Comparison of ENCODE assay signal across 13 cellular contexts in genomic region chr7:157151626-157152339, GRCh38. TPM values are rescaled to one million over a fixed set of nuclear protein-coding genes. Genes with fewer than 3 reads are reported as not detected.
DNase-seq lines count a peak whose midpoint lies in the region; ATAC-seq, FAIRE-seq and TF ChIP-seq lines count a peak whose summit lies in the region.
"Had no signal": no experiment of that assay in that cellular context is flagged by ENCODE, and none has a peak within 500 bp of the region (broad histone marks: within the 10 kb centered on the region; RNA-seq: fewer than 3 reads in every experiment).

No MANE protein-coding gene starts in this region.

- H3K27me3 ChIP-seq in K562 (ENCODE audit: control insufficient read depth in 2 of 2, insufficient read depth in 2 of 2, low read length in 2 of 2) (no peaks in the 10 kb centered on the region), left ventricle myocardium inferior (ENCODE audit: low read depth) (no peaks in the 10 kb centered on the region)
- H3K27me3 ChIP-seq in naive thymus-derived CD4-positive, alpha-beta T cell (ENCODE audit: control insufficient read depth in 2 of 2, insufficient read depth in 2 of 2, low read length in 2 of 2) = no peaks in the 10 kb centered on the region

- H3K9ac ChIP-seq in K562 (ENCODE audit: insufficient read depth in 1 of 2, low read depth in 2 of 2, low read length in 2 of 2) = no peak overlapping the region; a peak in 1 of 4 replicates

- H3K4me2 ChIP-seq in K562 (ENCODE audit: insufficient read depth, low read length) = no peak overlapping the region

- peaks cover 53% of the 10 kb centered on the region for H4K20me1 ChIP-seq in K562 (replicated peaks; ENCODE audit: control insufficient read depth, insufficient read depth, low read length)

- in situ Hi-C loops in K562 (cut with MboI) = no loop called here

- no peaks in the 10 kb centered on the region for H3K9me3 ChIP-seq in K562 (replicated peaks; ENCODE audit: control insufficient read depth, insufficient read depth, low read depth, low read length)
- H3K9me3 ChIP-seq in naive thymus-derived CD4-positive, alpha-beta T cell (ENCODE audit: control insufficient read depth in 2 of 3, low read length in 3 of 3) = no peaks in the 10 kb centered on the region
- H3K9me3 ChIP-seq in left ventricle myocardium inferior (replicated peaks) = no peaks in the 10 kb centered on the region

- H3K9me3 Mint-ChIP-seq in CD14-positive monocyte (no peaks in the 10 kb centered on the region), HFFc6 (no peaks in the 10 kb centered on the region)
- no peaks in the 10 kb centered on the region for H3K9me3 Mint-ChIP-seq in naive thymus-derived CD4-positive, alpha-beta T cell

- H3K9me1 ChIP-seq in K562 (ENCODE audit: control insufficient read depth, insufficient read depth, low read length) = peaks cover 6% of the 10 kb centered on the region

- no peak for TF ChIP-seq RAD21 in K562 (CRISPR knock-in tag; conservative IDR thresholded peaks at IDR 0.05 in 1 of 2, IDR thresholded peaks at IDR 0.05 in 1 of 2)

- H3K27me3 Mint-ChIP-seq in CD14-positive monocyte (ENCODE audit: low read depth in 3 of 3) (no peaks in the 10 kb centered on the region), HFFc6 (ENCODE audit: insufficient read depth) (no peaks in the 10 kb centered on the region; the same call in 1 of the 2 replicates)
- H3K27me3 Mint-ChIP-seq in naive thymus-derived CD4-positive, alpha-beta T cell = no peaks in the 10 kb centered on the region

- H3K4me3 ChIP-seq in K562 (no peak overlapping the region), left ventricle myocardium inferior (no peak overlapping the region)
- no peak overlapping the region for H3K4me3 ChIP-seq in naive thymus-derived CD4-positive, alpha-beta T cell (ENCODE audit: low read length)

- CTCF ChIA-PET in K562 (lab: Yijun Ruan, JAX; ENCODE audit: low intra/inter-chr PET ratio) = no interaction called here
- CTCF ChIA-PET in naive thymus-derived CD4-positive, alpha-beta T cell (lab: Charles Lee) = no interaction called here

- POLR2A ChIA-PET in K562 (lab: Yijun Ruan, JAX) = interaction anchor here (0.5 to 4.4 kb wide), 8 partner anchors 9 to 188 kb away, joined by 3 to 25 read pairs (median 4); no protein-coding TSS in a partner anchor
- POLR2A ChIA-PET in naive thymus-derived CD4-positive, alpha-beta T cell (lab: Charles Lee) = no interaction called here

- no peak for TF ChIP-seq EP300 in K562 (IDR thresholded peaks at IDR 0.05; ENCODE audit: low read length)

- peaks cover 24% of the 10 kb centered on the region for H3K4me1 Mint-ChIP-seq in CD14-positive monocyte
- peaks cover 33% of the 10 kb centered on the region for H3K4me1 Mint-ChIP-seq in HFFc6 (ENCODE audit: low read depth)
- peaks cover 38 to 89% (median 85%) of the 10 kb centered on the region in 7 donors for H3K4me1 Mint-ChIP-seq in naive thymus-derived CD4-positive, alpha-beta T cell

- H3K79me2 ChIP-seq in K562 (ENCODE audit: control insufficient read depth, insufficient read depth, low read length) = peaks cover 99% of the 10 kb centered on the region

- H3K36me3 ChIP-seq in K562 (ENCODE audit: control insufficient read depth, insufficient read depth, low read length) (peaks cover 88% of the 10 kb centered on the region), left ventricle myocardium inferior (peaks cover 2% of the 10 kb centered on the region)
- peaks cover 0 to 3% (median 0%) of the 10 kb centered on the region in 3 experiments for H3K36me3 ChIP-seq in naive thymus-derived CD4-positive, alpha-beta T cell (ENCODE audit: control insufficient read depth in 2 of 3, insufficient read depth in 3 of 3, low read length in 3 of 3)

- DNase-seq in CD14-positive monocyte (ENCODE audit: low spot score) = no peak
- DNase-seq in HFFc6 = no peak
- peak in 2 of 4 experiments; percentile 51 to 55 for DNase-seq in K562 (ENCODE audit: extremely low read depth in 1 of 4, low spot score in 3 of 4)
- DNase-seq in naive thymus-derived CD4-positive, alpha-beta T cell = no peak
- no peak for DNase-seq in UCSD-AML1 (lab: John Stamatoyannopoulos, UW; ENCODE audit: unreplicated experiment)
- DNase-seq in SW480 (ENCODE audit: low spot score) = no peak
- no peak for DNase-seq in left ventricle myocardium inferior
- DNase-seq: activated CD4-positive, alpha-beta T cell treated with anti-CD3 and anti-CD28 coated beads for 1 hour; DMS79 treated with DMSO at 0.1 percent for 48 hours; right cardiac atrium; stimulated activated CD4-positive, alpha-beta T cell treated with anti-CD3 and anti-CD28 coated beads, Interleukin-4, amount 100 ng/mL, for 1 hour had no signal

- H3K36me3 Mint-ChIP-seq in CD14-positive monocyte = peaks cover 12 to 13% of the 10 kb centered on the region in 2 donors
- no peaks in the 10 kb centered on the region for H3K36me3 Mint-ChIP-seq in HFFc6 (ENCODE audit: low read depth)
- peaks cover 0 to 29% (median 5%) of the 10 kb centered on the region in 5 donors for H3K36me3 Mint-ChIP-seq in naive thymus-derived CD4-positive, alpha-beta T cell

- TF ChIP-seq POLR2A in K562 (conservative IDR thresholded peaks at IDR 0.05) = 0 out of 2 replicates have a peak, but pooled peaks have one; percentile 11

- FAIRE-seq in K562 (lab: Jason Lieb, UNC) = no peak
- FAIRE-seq: frontal cortex had no signal

- no peak overlapping the region for H3K4me3 Mint-ChIP-seq in CD14-positive monocyte
- no peak overlapping the region for H3K4me3 Mint-ChIP-seq in HFFc6
- H3K4me3 Mint-ChIP-seq in naive thymus-derived CD4-positive, alpha-beta T cell = peak overlapping the region in 4 of 10 donors; percentile 16 to 35 (median 18)

- TF ChIP-seq CTCF in CD14-positive monocyte (IDR thresholded peaks at IDR 0.05) (no peak), HFFc6 (IDR thresholded peaks at IDR 0.05) (no peak), K562 (IDR thresholded peaks at IDR 0.05 in 2 of 3, conservative IDR thresholded peaks at IDR 0.05 in 1 of 3; ENCODE audit: insufficient read depth in 2 of 3, low read depth in 1 of 3, low read length in 3 of 3) (0 out of 6 replicates have a peak, but pooled peaks of 1 of the 3 experiments have one; percentile 1), left ventricle myocardium inferior (IDR thresholded peaks at IDR 0.05; ENCODE audit: borderline replicate concordance) (no peak)

- 87% methylated on average over 5 of the region's 5 CpGs for WGBS in K562 (ENCODE audit: insufficient coverage, low coverage, missing lambda C conversion rate)

- no TSS peak for BruUV-seq in K562 (replicated peaks; lab: Mats Ljungman, UMichigan)

- no peak; the same call in 2 of the 3 replicates for ATAC-seq in K562
- no peak for ATAC-seq in naive thymus-derived CD4-positive, alpha-beta T cell
- ATAC-seq in GM19395 (IDR thresholded peaks at IDR 0.05; ENCODE audit: unreplicated experiment) = no peak

- H3K4me1 ChIP-seq in K562 (replicated peaks in 1 of 2; ENCODE audit: control insufficient read depth in 2 of 2, insufficient read depth in 2 of 2, low read length in 2 of 2) = peaks cover 9 to 14% of the 10 kb centered on the region in 2 experiments; a peak in 4 of 5 replicates
- peaks cover 0 to 9% of the 10 kb centered on the region in 2 donors for H3K4me1 ChIP-seq in naive thymus-derived CD4-positive, alpha-beta T cell (ENCODE audit: control insufficient read depth in 2 of 2, insufficient read depth in 2 of 2, low read length in 2 of 2)
- H3K4me1 ChIP-seq in left ventricle myocardium inferior = peaks cover 38% of the 10 kb centered on the region

- intact Hi-C loops in CD14-positive monocyte (cut with micrococcal nuclease) (no loop called here), K562 (cut with micrococcal nuclease) (no loop called here), left ventricle myocardium inferior (cut with micrococcal nuclease) (no loop called here)
- intact Hi-C loops in naive thymus-derived CD4-positive, alpha-beta T cell (cut with micrococcal nuclease) = no loop called here

- H3K27ac Mint-ChIP-seq in CD14-positive monocyte (peak overlapping the region in 6 of 7 donors; percentile 24 to 63 (median 42)), HFFc6 (peak overlapping the region; percentile 8; the same call in 1 of the 2 replicates)
- peak overlapping the region in 6 of 9 donors; percentile 32 to 88 (median 47) for H3K27ac Mint-ChIP-seq in naive thymus-derived CD4-positive, alpha-beta T cell

- H3K27ac ChIP-seq in K562 (ENCODE audit: extremely low read depth, low read depth, low read length) (no peak overlapping the region), left ventricle myocardium inferior (replicated peaks) (no peak overlapping the region)
- H3K27ac ChIP-seq in naive thymus-derived CD4-positive, alpha-beta T cell (ENCODE audit: low read depth, low read length) = no peak overlapping the region

- H2AFZ ChIP-seq in K562 (ENCODE audit: low read depth, low read length) = no peak overlapping the region

TF ChIP-seq in K562, 482 proteins besides CTCF, POLR2A, EP300 and RAD21:
- TF ChIP-seq ZNF274 (IDR thresholded peaks at IDR 0.05; ENCODE audit: borderline replicate concordance, low read depth, low read length) = no peak
- no peak for TF ChIP-seq CREBBP (IDR thresholded peaks at IDR 0.05; ENCODE audit: low read depth, low read length)
- TF ChIP-seq ZNF354B (CRISPR knock-in tag; IDR thresholded peaks at IDR 0.05) = no peak
- peak; percentile 87 for TF ChIP-seq RFX1 (IDR thresholded peaks at IDR 0.05)

RNA-seq across cellular contexts. Expression of gene UBE3C, which starts 13.1 kb away (rescaled TPM):
- polyA plus RNA-seq in CD14-positive monocyte (10 to 100 TPM; 19.5 to 24.3 TPM), K562 (2011; rRNA removed) (45.4 and 81.4 TPM in 2 replicates), K562 (2014; fragmentation: Illumina TruSeq; extraction: Trizol) (59.8 and 66.9 TPM in 2 replicates), K562 (2014; fragmentation: Nextera tagmentation; extraction: Ambion mirVana) (10 to 100 TPM in 1 of 2 experiments, 1 to 10 TPM in 1; 9.6 to 15.3 TPM), K562 (2014; rRNA removed) (58.0 and 61.9 TPM in 2 replicates)
- total RNA-seq in HFFc6 (2021; fragmentation: NEBNext Ultra II Directional; extraction: Animal tissue kit (Norgen Biotek cat#: 25700)) = 10 to 100 TPM; 64.2 to 80.1 (median 73.1) TPM
- 288 and 606 TPM in 2 replicates for total RNA-seq in K562 (2011; cell fraction: chromatin; rRNA removed; ENCODE audit: low replicate concordance)
- 128 and 147 TPM in 2 replicates for total RNA-seq in K562 (2011; cell fraction: nucleolus; rRNA removed)
- 296 and 333 TPM in 2 replicates for total RNA-seq in K562 (2011; cell fraction: nucleoplasm; rRNA removed)
- total RNA-seq in K562 (2014; rRNA removed) (75.4 and 80.9 TPM in 2 replicates), K562 (2014; rRNA removed; fragmentation: Illumina TruSeq; extraction: Trizol) (91.7 and 99.0 TPM in 2 replicates), K562 (2015; rRNA removed; fragmentation: Illumina TruSeq; extraction: Trizol) (75.4 and 84.7 TPM in 2 replicates), K562 (2021) (76.0 and 76.4 TPM in 2 replicates), left ventricle myocardium inferior (50.2 TPM)
- polyA plus RNA-seq in K562 (2011; cell fraction: cytosol; rRNA removed) = 39.7 and 40.3 TPM in 2 replicates
- 38.6 and 55.2 TPM in 2 replicates for polyA plus RNA-seq in K562 (2011; cell fraction: nucleus; rRNA removed)
- polyA plus RNA-seq in K562 (2012) = 38.5 and 40.4 TPM in 2 replicates
- polyA minus RNA-seq in K562 (2011; rRNA and poly(A)+ RNA removed) = 123 and 152 TPM in 2 replicates
- polyA minus RNA-seq in K562 (2011; cell fraction: cytosol; rRNA and poly(A)+ RNA removed) = 44.5 and 80.8 TPM in 2 replicates
- 96.0 and 102 TPM in 2 replicates for polyA minus RNA-seq in K562 (2011; cell fraction: nucleus; rRNA and poly(A)+ RNA removed)
- 10 to 100 TPM; 41.6 to 64.6 (median 54.9) TPM for total RNA-seq in naive thymus-derived CD4-positive, alpha-beta T cell
- 10 to 100 TPM; 21.3 to 31.1 TPM for polyA plus RNA-seq in naive thymus-derived CD4-positive, alpha-beta T cell
